33 cellular contexts compared by ENCODE assay signal in genomic region chr5:2471152-2471879, GRCh38.
"Had no signal": no experiment of that assay in that cellular context is flagged by ENCODE, and none has a peak within 500 bp of the region (broad histone marks: within the 10 kb centered on the region; RNA-seq: fewer than 3 reads in every experiment).

No MANE protein-coding gene starts in this region.

- ATAC-seq: activated CD4-positive, alpha-beta T cell treated with anti-CD3 and anti-CD28 coated beads for 36 hours; activated CD8-positive, alpha-beta memory T cell treated with anti-CD3 and anti-CD28 coated beads, Interleukin-2, amount 10 ng/mL, durations not matched to agents 7 days and 5 days; activated CD8-positive, alpha-beta T cell treated with anti-CD3 and anti-CD28 coated beads, Interleukin-2, amount 10 ng/mL, durations not matched to agents 7 days and 5 days; activated naive CD8-positive, alpha-beta T cell treated with anti-CD3 and anti-CD28 coated beads, Interleukin-2, amount 50 U/mL, for 24 hours had no signal

- H3K9me3 Mint-ChIP-seq: activated CD4-positive, alpha-beta T cell treated with anti-CD3 and anti-CD28 coated beads, Interleukin-2, amount 10 ng/mL, durations not matched to agents 7 days and 5 days; activated naive CD4-positive, alpha-beta T cell treated with anti-CD3 and anti-CD28 coated beads, Interleukin-2, amount 50 U/mL, for 24 hours; activated naive CD8-positive, alpha-beta T cell treated with anti-CD3 and anti-CD28 coated beads, Interleukin-2, amount 10 ng/mL, durations not matched to agents 7 days and 5 days; activated naive CD8-positive, alpha-beta T cell treated with anti-CD3 and anti-CD28 coated beads, Interleukin-2, amount 50 U/mL, for 24 hours; activated T-cell treated with anti-CD3 and anti-CD28 coated beads, Interleukin-2, amount 50 U/mL, for 24 hours; activated T-helper 2 cell treated with anti-CD3 and anti-CD28 coated beads, Interferon-gamma antibody, Interleukin-2, Interleukin-4, amounts not matched to agents 10 μg/mL and 5 μg/mL and 100 μg/mL, durations not matched to agents 14 hours and 24 hours and 36 hours; central memory CD8-positive, alpha-beta T cell; T-helper 2 cell treated with Interferon-gamma antibody and Interleukin-4, amounts not matched to agents 5 μg/mL and 100 μg/mL, for 36 hours had no signal

- H3K36me3 Mint-ChIP-seq: activated CD8-positive, alpha-beta memory T cell treated with anti-CD3 and anti-CD28 coated beads, Interleukin-2, amount 10 ng/mL, durations not matched to agents 7 days and 5 days; activated naive CD4-positive, alpha-beta T cell treated with anti-CD3 and anti-CD28 coated beads, Interleukin-2, amount 10 ng/mL, durations not matched to agents 7 days and 5 days; activated naive CD4-positive, alpha-beta T cell treated with anti-CD3 and anti-CD28 coated beads, Interleukin-2, amount 50 U/mL, for 24 hours; activated naive CD8-positive, alpha-beta T cell; activated naive CD8-positive, alpha-beta T cell treated with anti-CD3 and anti-CD28 coated beads, Interleukin-2, amount 10 ng/mL, durations not matched to agents 7 days and 5 days; brain had no signal

- H3K4me1 Mint-ChIP-seq: activated B cell treated with CpG ODN at 0.5 μM for 24 hours; activated CD4-positive, alpha-beta memory T cell treated with anti-CD3 and anti-CD28 coated beads, Interleukin-2, amount 10 ng/mL, durations not matched to agents 7 days and 5 days; activated CD4-positive, alpha-beta T cell treated with anti-CD3 and anti-CD28 coated beads for 36 hours; activated CD4-positive, alpha-beta T cell treated with anti-CD3 and anti-CD28 coated beads, Interleukin-2, amount 10 ng/mL, durations not matched to agents 7 days and 5 days; activated CD8-positive, alpha-beta memory T cell treated with anti-CD3 and anti-CD28 coated beads, Interleukin-2, amount 10 ng/mL, durations not matched to agents 7 days and 5 days; activated naive CD4-positive, alpha-beta T cell treated with anti-CD3 and anti-CD28 coated beads, Interleukin-2, amount 10 ng/mL, durations not matched to agents 7 days and 5 days; activated naive CD4-positive, alpha-beta T cell treated with anti-CD3 and anti-CD28 coated beads, Interleukin-2, amount 50 U/mL, for 24 hours; activated naive CD8-positive, alpha-beta T cell treated with anti-CD3 and anti-CD28 coated beads, Interleukin-2, amount 10 ng/mL, durations not matched to agents 7 days and 5 days; activated naive CD8-positive, alpha-beta T cell treated with anti-CD3 and anti-CD28 coated beads, Interleukin-2, amount 50 U/mL, for 24 hours; central memory CD8-positive, alpha-beta T cell had no signal

- H3K4me3 Mint-ChIP-seq: activated B cell treated with CpG ODN at 0.5 μM for 24 hours; activated CD4-positive, alpha-beta memory T cell treated with anti-CD3 and anti-CD28 coated beads, Interleukin-2, amount 10 ng/mL, durations not matched to agents 7 days and 5 days; activated CD4-positive, alpha-beta T cell treated with anti-CD3 and anti-CD28 coated beads for 36 hours; activated CD4-positive, alpha-beta T cell treated with anti-CD3 and anti-CD28 coated beads, Interleukin-2, amount 10 ng/mL, durations not matched to agents 7 days and 5 days; activated CD8-positive, alpha-beta memory T cell treated with anti-CD3 and anti-CD28 coated beads, Interleukin-2, amount 10 ng/mL, durations not matched to agents 7 days and 5 days; activated CD8-positive, alpha-beta T cell treated with anti-CD3 and anti-CD28 coated beads, Interleukin-2, amount 10 ng/mL, durations not matched to agents 7 days and 5 days; activated naive CD4-positive, alpha-beta T cell treated with anti-CD3 and anti-CD28 coated beads, Interleukin-2, amount 10 ng/mL, durations not matched to agents 7 days and 5 days; activated naive CD4-positive, alpha-beta T cell treated with anti-CD3 and anti-CD28 coated beads, Interleukin-2, amount 50 U/mL, for 24 hours; activated naive CD8-positive, alpha-beta T cell; activated naive CD8-positive, alpha-beta T cell treated with anti-CD3 and anti-CD28 coated beads, Interleukin-2, amount 10 ng/mL, durations not matched to agents 7 days and 5 days; activated naive CD8-positive, alpha-beta T cell treated with anti-CD3 and anti-CD28 coated beads, Interleukin-2, amount 50 U/mL, for 24 hours; activated T-cell treated with anti-CD3 and anti-CD28 coated beads, Interleukin-2, amount 50 U/mL, for 24 hours; brain; central memory CD8-positive, alpha-beta T cell; T-helper 1 cell treated with Interleukin-12 subunit alpha and Interleukin-12 subunit beta and Interleukin-4 antibody, amounts not matched to agents 30 μg/mL and 1 μg/mL, for 36 hours; T-helper 2 cell treated with Interferon-gamma antibody and Interleukin-4, amounts not matched to agents 5 μg/mL and 100 μg/mL, for 36 hours had no signal

- H3K27ac Mint-ChIP-seq: activated B cell treated with CpG ODN at 0.5 μM for 24 hours; activated CD4-positive, alpha-beta memory T cell treated with anti-CD3 and anti-CD28 coated beads, Interleukin-2, amount 10 ng/mL, durations not matched to agents 7 days and 5 days; activated CD4-positive, alpha-beta T cell treated with anti-CD3 and anti-CD28 coated beads for 36 hours; activated CD4-positive, alpha-beta T cell treated with anti-CD3 and anti-CD28 coated beads, Interleukin-2, amount 10 ng/mL, durations not matched to agents 7 days and 5 days; activated CD8-positive, alpha-beta memory T cell treated with anti-CD3 and anti-CD28 coated beads, Interleukin-2, amount 10 ng/mL, durations not matched to agents 7 days and 5 days; activated CD8-positive, alpha-beta T cell treated with anti-CD3 and anti-CD28 coated beads, Interleukin-2, amount 10 ng/mL, durations not matched to agents 7 days and 5 days; activated naive CD4-positive, alpha-beta T cell treated with anti-CD3 and anti-CD28 coated beads, Interleukin-2, amount 10 ng/mL, durations not matched to agents 7 days and 5 days; activated naive CD4-positive, alpha-beta T cell treated with anti-CD3 and anti-CD28 coated beads, Interleukin-2, amount 50 U/mL, for 24 hours; activated naive CD8-positive, alpha-beta T cell; activated naive CD8-positive, alpha-beta T cell treated with anti-CD3 and anti-CD28 coated beads, Interleukin-2, amount 10 ng/mL, durations not matched to agents 7 days and 5 days; activated naive CD8-positive, alpha-beta T cell treated with anti-CD3 and anti-CD28 coated beads, Interleukin-2, amount 50 U/mL, for 24 hours; activated T-cell treated with anti-CD3 and anti-CD28 coated beads, Interleukin-2, amount 50 U/mL, for 24 hours; activated T-helper 2 cell treated with anti-CD3 and anti-CD28 coated beads, Interferon-gamma antibody, Interleukin-2, Interleukin-4, amounts not matched to agents 10 μg/mL and 5 μg/mL and 100 μg/mL, durations not matched to agents 14 hours and 24 hours and 36 hours; brain; T-helper 1 cell treated with Interleukin-12 subunit alpha and Interleukin-12 subunit beta and Interleukin-4 antibody, amounts not matched to agents 30 μg/mL and 1 μg/mL, for 36 hours; T-helper 2 cell treated with Interferon-gamma antibody and Interleukin-4, amounts not matched to agents 5 μg/mL and 100 μg/mL, for 36 hours had no signal

- H3K27me3 Mint-ChIP-seq: activated B cell treated with CpG ODN at 0.5 μM for 24 hours; activated CD4-positive, alpha-beta memory T cell treated with anti-CD3 and anti-CD28 coated beads, Interleukin-2, amount 10 ng/mL, durations not matched to agents 7 days and 5 days; activated CD4-positive, alpha-beta T cell treated with anti-CD3 and anti-CD28 coated beads for 36 hours; activated CD4-positive, alpha-beta T cell treated with anti-CD3 and anti-CD28 coated beads, Interleukin-2, amount 10 ng/mL, durations not matched to agents 7 days and 5 days; activated CD8-positive, alpha-beta memory T cell treated with anti-CD3 and anti-CD28 coated beads, Interleukin-2, amount 10 ng/mL, durations not matched to agents 7 days and 5 days; activated naive CD4-positive, alpha-beta T cell treated with anti-CD3 and anti-CD28 coated beads, Interleukin-2, amount 10 ng/mL, durations not matched to agents 7 days and 5 days; activated naive CD4-positive, alpha-beta T cell treated with anti-CD3 and anti-CD28 coated beads, Interleukin-2, amount 50 U/mL, for 24 hours; activated naive CD8-positive, alpha-beta T cell treated with anti-CD3 and anti-CD28 coated beads, Interleukin-2, amount 10 ng/mL, durations not matched to agents 7 days and 5 days; activated naive CD8-positive, alpha-beta T cell treated with anti-CD3 and anti-CD28 coated beads, Interleukin-2, amount 50 U/mL, for 24 hours; central memory CD8-positive, alpha-beta T cell had no signal

- DNase-seq: activated B cell treated with CpG ODN at 0.5 μM for 24 hours; activated CD4-positive, alpha-beta memory T cell treated with anti-CD3 and anti-CD28 coated beads, Interleukin-2, amount 10 ng/mL, durations not matched to agents 7 days and 5 days; activated CD4-positive, alpha-beta T cell treated with anti-CD3 and anti-CD28 coated beads for 1 hour; activated CD4-positive, alpha-beta T cell treated with anti-CD3 and anti-CD28 coated beads for 36 hours; activated CD4-positive, alpha-beta T cell treated with anti-CD3 and anti-CD28 coated beads for 48 hours; activated CD4-positive, alpha-beta T cell treated with anti-CD3 and anti-CD28 coated beads, Interleukin-2, amount 10 ng/mL, durations not matched to agents 7 days and 5 days; activated CD4-positive, alpha-beta T cell treated with anti-CD3 and anti-CD28 coated beads, Interleukin-2, amount 50 U/mL, for 48 hours; activated CD8-positive, alpha-beta memory T cell treated with anti-CD3 and anti-CD28 coated beads for 24 hours; activated CD8-positive, alpha-beta memory T cell treated with anti-CD3 and anti-CD28 coated beads, Interleukin-2, amount 10 ng/mL, durations not matched to agents 7 days and 5 days; activated CD8-positive, alpha-beta memory T cell treated with anti-CD3 and anti-CD28 coated beads, Interleukin-2, amount 50 U/mL, for 48 hours; activated CD8-positive, alpha-beta T cell treated with anti-CD3 and anti-CD28 coated beads, Interleukin-2, amount 10 ng/mL, durations not matched to agents 7 days and 5 days; activated effector memory CD4-positive, alpha-beta T cell treated with Interleukin-2 at 50 U/mL for 16 hours; activated gamma-delta T cell; activated naive CD4-positive, alpha-beta T cell treated with anti-CD3 and anti-CD28 coated beads, Interleukin-2, amount 10 ng/mL, durations not matched to agents 7 days and 5 days; activated naive CD4-positive, alpha-beta T cell treated with Interleukin-2 at 50 U/mL for 16 hours; activated naive CD8-positive, alpha-beta T cell treated with anti-CD3 and anti-CD28 coated beads, Interleukin-2, amount 10 ng/mL, durations not matched to agents 7 days and 5 days; activated naive CD8-positive, alpha-beta T cell treated with anti-CD3 and anti-CD28 coated beads, Interleukin-2, amount 50 U/mL, for 24 hours; activated T-cell treated with anti-CD3 and anti-CD28 coated beads, Interleukin-2, amount 50 U/mL, for 24 hours; activated T-cell treated with anti-CD3 and anti-CD28 coated beads, Interleukin-2, amount 50 U/mL, for 48 hours; amygdala; anterior cingulate cortex; caudate nucleus; cerebellar nuclear complex; T-helper 1 cell; T-helper 2 cell; T-helper 9 cell had no signal
